Comparison of ENCODE assay signal across 1 cellular context in genomic region chr19:50025794-50026549, GRCh38.
A peak's percentile ranks its signal among the peaks of the same experiment; 100 is the strongest.
TF ChIP-seq lines count a peak whose summit lies in the region.

ZNF473 (plus strand) TSS chr19:50026005; CDS start chr19:50031083, 5,078 bp downstream.

TF ChIP-seq in HEK293, 187 proteins besides CTCF, POLR2A, EP300 and RAD21 (continued from another document):
- TF ChIP-seq, protein P1, sequence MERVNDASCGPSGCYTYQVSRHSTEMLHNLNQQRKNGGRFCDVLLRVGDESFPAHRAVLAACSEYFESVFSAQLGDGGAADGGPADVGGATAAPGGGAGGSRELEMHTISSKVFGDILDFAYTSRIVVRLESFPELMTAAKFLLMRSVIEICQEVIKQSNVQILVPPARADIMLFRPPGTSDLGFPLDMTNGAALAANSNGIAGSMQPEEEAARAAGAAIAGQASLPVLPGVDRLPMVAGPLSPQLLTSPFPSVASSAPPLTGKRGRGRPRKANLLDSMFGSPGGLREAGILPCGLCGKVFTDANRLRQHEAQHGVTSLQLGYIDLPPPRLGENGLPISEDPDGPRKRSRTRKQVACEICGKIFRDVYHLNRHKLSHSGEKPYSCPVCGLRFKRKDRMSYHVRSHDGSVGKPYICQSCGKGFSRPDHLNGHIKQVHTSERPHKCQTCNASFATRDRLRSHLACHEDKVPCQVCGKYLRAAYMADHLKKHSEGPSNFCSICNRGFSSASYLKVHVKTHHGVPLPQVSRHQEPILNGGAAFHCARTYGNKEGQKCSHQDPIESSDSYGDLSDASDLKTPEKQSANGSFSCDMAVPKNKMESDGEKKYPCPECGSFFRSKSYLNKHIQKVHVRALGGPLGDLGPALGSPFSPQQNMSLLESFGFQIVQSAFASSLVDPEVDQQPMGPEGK (tag by site-specific recombination; IDR thresholded peaks at IDR 0.05): peak; percentile 39; the same call in 1 of the 2 replicates
- TF ChIP-seq KLF9 (tag by site-specific recombination; IDR thresholded peaks at IDR 0.05; ENCODE audit: low read depth): peak; percentile 53; the same call in 1 of the 2 replicates
- peak; percentile 71; the same call in 1 of the 2 replicates for TF ChIP-seq ZFP37 (tag by site-specific recombination; IDR thresholded peaks at IDR 0.05)
- 0 out of 2 replicates have a peak, but pooled peaks have one; percentile 8 for TF ChIP-seq ZNF157 (tag by site-specific recombination; IDR thresholded peaks at IDR 0.05)
- no peak for TF ChIP-seq ZNF768 (tag by site-specific recombination; IDR thresholded peaks at IDR 0.05)
- peak; percentile 75 for TF ChIP-seq KLF16 (tag by site-specific recombination; IDR thresholded peaks at IDR 0.05)
- peak; percentile 34; the same call in 1 of the 2 replicates for TF ChIP-seq KLF8 (tag by site-specific recombination; IDR thresholded peaks at IDR 0.05)
- TF ChIP-seq, protein P2, sequence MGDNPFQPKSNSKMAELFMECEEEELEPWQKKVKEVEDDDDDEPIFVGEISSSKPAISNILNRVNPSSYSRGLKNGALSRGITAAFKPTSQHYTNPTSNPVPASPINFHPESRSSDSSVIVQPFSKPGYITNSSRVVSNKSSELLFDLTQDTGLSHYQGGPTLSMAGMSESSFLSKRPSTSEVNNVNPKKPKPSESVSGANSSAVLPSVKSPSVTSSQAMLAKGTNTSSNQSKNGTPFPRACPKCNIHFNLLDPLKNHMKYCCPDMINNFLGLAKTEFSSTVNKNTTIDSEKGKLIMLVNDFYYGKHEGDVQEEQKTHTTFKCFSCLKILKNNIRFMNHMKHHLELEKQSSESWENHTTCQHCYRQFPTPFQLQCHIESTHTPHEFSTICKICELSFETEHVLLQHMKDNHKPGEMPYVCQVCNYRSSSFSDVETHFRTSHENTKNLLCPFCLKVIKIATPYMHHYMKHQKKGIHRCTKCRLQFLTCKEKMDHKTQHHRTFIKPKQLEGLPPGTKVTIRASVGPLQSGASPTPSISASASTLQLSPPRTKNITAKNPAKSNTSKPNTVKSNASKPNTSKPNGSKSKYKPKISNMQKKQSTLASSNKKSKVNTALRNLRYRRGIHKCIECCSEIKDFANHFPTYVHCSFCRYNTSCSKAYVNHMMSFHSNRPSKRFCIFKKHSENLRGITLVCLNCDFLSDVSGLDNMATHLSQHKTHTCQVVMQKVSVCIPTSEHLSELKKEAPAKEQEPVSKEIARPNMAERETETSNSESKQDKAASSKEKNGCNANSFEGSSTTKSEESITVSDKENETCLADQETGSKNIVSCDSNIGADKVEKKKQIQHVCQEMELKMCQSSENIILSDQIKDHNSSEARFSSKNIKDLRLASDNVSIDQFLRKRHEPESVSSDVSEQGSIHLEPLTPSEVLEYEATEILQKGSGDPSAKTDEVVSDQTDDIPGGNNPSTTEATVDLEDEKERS (tag by site-specific recombination; IDR thresholded peaks at IDR 0.05): no peak; the same call in 1 of the 2 replicates
- TF ChIP-seq ZNF341 (tag by site-specific recombination; IDR thresholded peaks at IDR 0.05; ENCODE audit: low read depth): no peak
- peak; percentile 77 for TF ChIP-seq ZXDB (tag by site-specific recombination; IDR thresholded peaks at IDR 0.05)
- TF ChIP-seq ZNF473 (tag by site-specific recombination; IDR thresholded peaks at IDR 0.05): no peak
- TF ChIP-seq ZNF626 (tag by site-specific recombination; IDR thresholded peaks at IDR 0.05): no peak
- TF ChIP-seq ZNF121 (tag by site-specific recombination; IDR thresholded peaks at IDR 0.05): no peak
- TF ChIP-seq ZNF610 (tag by site-specific recombination; IDR thresholded peaks at IDR 0.05; ENCODE audit: borderline replicate concordance): peak; percentile 85
- peak; percentile 26; the same call in 1 of the 2 replicates for TF ChIP-seq GLIS1 (tag by site-specific recombination; IDR thresholded peaks at IDR 0.05)
- TF ChIP-seq TRIM28 (IDR thresholded peaks at IDR 0.05; ENCODE audit: borderline replicate concordance, low read length): peak; percentile 50; the same call in 1 of the 2 replicates
- TF ChIP-seq ZNF37A (tag by site-specific recombination; IDR thresholded peaks at IDR 0.05): no peak
- TF ChIP-seq, protein P3, sequence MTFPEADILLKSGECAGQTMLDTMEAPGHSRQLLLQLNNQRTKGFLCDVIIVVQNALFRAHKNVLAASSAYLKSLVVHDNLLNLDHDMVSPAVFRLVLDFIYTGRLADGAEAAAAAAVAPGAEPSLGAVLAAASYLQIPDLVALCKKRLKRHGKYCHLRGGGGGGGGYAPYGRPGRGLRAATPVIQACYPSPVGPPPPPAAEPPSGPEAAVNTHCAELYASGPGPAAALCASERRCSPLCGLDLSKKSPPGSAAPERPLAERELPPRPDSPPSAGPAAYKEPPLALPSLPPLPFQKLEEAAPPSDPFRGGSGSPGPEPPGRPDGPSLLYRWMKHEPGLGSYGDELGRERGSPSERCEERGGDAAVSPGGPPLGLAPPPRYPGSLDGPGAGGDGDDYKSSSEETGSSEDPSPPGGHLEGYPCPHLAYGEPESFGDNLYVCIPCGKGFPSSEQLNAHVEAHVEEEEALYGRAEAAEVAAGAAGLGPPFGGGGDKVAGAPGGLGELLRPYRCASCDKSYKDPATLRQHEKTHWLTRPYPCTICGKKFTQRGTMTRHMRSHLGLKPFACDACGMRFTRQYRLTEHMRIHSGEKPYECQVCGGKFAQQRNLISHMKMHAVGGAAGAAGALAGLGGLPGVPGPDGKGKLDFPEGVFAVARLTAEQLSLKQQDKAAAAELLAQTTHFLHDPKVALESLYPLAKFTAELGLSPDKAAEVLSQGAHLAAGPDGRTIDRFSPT (tag by site-specific recombination; IDR thresholded peaks at IDR 0.05): no peak
- no peak for TF ChIP-seq GFI1B (tag by site-specific recombination; IDR thresholded peaks at IDR 0.05)
- TF ChIP-seq ZFHX2 (tag by site-specific recombination; conservative IDR thresholded peaks at IDR 0.05): 0 out of 2 replicates have a peak, but pooled peaks have one; percentile 13
- TF ChIP-seq, protein P4, sequence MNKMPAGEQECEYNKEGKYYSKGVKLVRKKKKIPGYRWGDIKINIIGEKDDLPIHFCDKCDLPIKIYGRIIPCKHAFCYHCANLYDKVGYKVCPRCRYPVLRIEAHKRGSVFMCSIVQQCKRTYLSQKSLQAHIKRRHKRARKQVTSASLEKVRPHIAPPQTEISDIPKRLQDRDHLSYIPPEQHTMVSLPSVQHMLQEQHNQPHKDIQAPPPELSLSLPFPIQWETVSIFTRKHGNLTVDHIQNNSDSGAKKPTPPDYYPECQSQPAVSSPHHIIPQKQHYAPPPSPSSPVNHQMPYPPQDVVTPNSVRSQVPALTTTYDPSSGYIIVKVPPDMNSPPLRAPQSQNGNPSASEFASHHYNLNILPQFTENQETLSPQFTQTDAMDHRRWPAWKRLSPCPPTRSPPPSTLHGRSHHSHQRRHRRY (tag by site-specific recombination; IDR thresholded peaks at IDR 0.05): no peak
- TF ChIP-seq ZNF785 (tag by site-specific recombination; IDR thresholded peaks at IDR 0.05): no peak
- no peak for TF ChIP-seq ZNF404 (tag by site-specific recombination; IDR thresholded peaks at IDR 0.05)
- TF ChIP-seq, protein P5, sequence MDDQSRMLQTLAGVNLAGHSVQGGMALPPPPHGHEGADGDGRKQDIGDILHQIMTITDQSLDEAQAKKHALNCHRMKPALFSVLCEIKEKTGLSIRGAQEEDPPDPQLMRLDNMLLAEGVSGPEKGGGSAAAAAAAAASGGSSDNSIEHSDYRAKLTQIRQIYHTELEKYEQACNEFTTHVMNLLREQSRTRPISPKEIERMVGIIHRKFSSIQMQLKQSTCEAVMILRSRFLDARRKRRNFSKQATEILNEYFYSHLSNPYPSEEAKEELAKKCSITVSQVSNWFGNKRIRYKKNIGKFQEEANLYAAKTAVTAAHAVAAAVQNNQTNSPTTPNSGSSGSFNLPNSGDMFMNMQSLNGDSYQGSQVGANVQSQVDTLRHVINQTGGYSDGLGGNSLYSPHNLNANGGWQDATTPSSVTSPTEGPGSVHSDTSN (CRISPR knock-in tag; IDR thresholded peaks at IDR 0.05): peak; percentile 79
- TF ChIP-seq ZSCAN23 (tag by site-specific recombination; IDR thresholded peaks at IDR 0.05): no peak
- TF ChIP-seq, protein P6, sequence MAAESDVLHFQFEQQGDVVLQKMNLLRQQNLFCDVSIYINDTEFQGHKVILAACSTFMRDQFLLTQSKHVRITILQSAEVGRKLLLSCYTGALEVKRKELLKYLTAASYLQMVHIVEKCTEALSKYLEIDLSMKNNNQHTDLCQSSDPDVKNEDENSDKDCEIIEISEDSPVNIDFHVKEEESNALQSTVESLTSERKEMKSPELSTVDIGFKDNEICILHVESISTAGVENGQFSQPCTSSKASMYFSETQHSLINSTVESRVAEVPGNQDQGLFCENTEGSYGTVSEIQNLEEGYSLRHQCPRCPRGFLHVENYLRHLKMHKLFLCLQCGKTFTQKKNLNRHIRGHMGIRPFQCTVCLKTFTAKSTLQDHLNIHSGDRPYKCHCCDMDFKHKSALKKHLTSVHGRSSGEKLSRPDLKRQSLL (tag by site-specific recombination; IDR thresholded peaks at IDR 0.05): no peak
- TF ChIP-seq ZBTB48 (tag by site-specific recombination; IDR thresholded peaks at IDR 0.05): peak; percentile 83
- no peak for TF ChIP-seq TCF7L2 (IDR thresholded peaks at IDR 0.05; ENCODE audit: borderline replicate concordance, low read depth, low read length)
- no peak for TF ChIP-seq ZNF560 (tag by site-specific recombination; IDR thresholded peaks at IDR 0.05; ENCODE audit: borderline replicate concordance)
- peak; percentile 99 for TF ChIP-seq ZNF335 (tag by site-specific recombination; conservative IDR thresholded peaks at IDR 0.05)
- TF ChIP-seq, protein P7, sequence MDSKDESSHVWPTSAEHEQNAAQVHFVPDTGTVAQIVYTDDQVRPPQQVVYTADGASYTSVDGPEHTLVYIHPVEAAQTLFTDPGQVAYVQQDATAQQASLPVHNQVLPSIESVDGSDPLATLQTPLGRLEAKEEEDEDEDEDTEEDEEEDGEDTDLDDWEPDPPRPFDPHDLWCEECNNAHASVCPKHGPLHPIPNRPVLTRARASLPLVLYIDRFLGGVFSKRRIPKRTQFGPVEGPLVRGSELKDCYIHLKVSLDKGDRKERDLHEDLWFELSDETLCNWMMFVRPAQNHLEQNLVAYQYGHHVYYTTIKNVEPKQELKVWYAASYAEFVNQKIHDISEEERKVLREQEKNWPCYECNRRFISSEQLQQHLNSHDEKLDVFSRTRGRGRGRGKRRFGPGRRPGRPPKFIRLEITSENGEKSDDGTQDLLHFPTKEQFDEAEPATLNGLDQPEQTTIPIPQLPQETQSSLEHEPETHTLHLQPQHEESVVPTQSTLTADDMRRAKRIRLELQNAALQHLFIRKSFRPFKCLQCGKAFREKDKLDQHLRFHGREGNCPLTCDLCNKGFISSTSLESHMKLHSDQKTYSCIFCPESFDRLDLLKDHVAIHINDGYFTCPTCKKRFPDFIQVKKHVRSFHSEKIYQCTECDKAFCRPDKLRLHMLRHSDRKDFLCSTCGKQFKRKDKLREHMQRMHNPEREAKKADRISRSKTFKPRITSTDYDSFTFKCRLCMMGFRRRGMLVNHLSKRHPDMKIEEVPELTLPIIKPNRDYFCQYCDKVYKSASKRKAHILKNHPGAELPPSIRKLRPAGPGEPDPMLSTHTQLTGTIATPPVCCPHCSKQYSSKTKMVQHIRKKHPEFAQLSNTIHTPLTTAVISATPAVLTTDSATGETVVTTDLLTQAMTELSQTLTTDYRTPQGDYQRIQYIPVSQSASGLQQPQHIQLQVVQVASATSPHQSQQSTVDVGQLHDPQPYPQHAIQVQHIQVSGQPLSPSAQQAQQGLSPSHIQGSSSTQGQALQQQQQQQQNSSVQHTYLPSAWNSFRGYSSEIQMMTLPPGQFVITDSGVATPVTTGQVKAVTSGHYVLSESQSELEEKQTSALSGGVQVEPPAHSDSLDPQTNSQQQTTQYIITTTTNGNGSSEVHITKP (tag by site-specific recombination; IDR thresholded peaks at IDR 0.05): 0 out of 2 replicates have a peak, but pooled peaks have one; percentile 7
- TF ChIP-seq ZNF843 (tag by site-specific recombination; IDR thresholded peaks at IDR 0.05): peak; percentile 40; the same call in 1 of the 2 replicates
- 0 out of 2 replicates have a peak, but pooled peaks have one; percentile 43 for TF ChIP-seq ZNF580 (tag by site-specific recombination; IDR thresholded peaks at IDR 0.05)
- no peak for TF ChIP-seq TSHZ1 (tag by site-specific recombination; IDR thresholded peaks at IDR 0.05; ENCODE audit: borderline replicate concordance)
- TF ChIP-seq ZNF561 (tag by site-specific recombination; IDR thresholded peaks at IDR 0.05; ENCODE audit: borderline replicate concordance): peak; percentile 74; the same call in 1 of the 2 replicates
- 0 out of 2 replicates have a peak, but pooled peaks have one; percentile 32 for TF ChIP-seq ZNF324 (tag by site-specific recombination; IDR thresholded peaks at IDR 0.05)
